ENCODE assay signal across 1 cellular context in genomic region chr1:109090415-109091195, GRCh38.
TF ChIP-seq lines count a peak whose summit lies in the region.

Gene TMEM167B, plus strand, starts transcription at chr1:109090764. Its CDS starts 109 bp downstream, at chr1:109090873.

TF ChIP-seq in HepG2, 621 proteins besides CTCF, POLR2A, EP300 and RAD21 (continued from another document and continues in another):
- TF ChIP-seq ATF7 (IDR thresholded peaks at IDR 0.05) = no peak
- TF ChIP-seq ATF7 (CRISPR knock-in tag; IDR thresholded peaks at IDR 0.05) = peak; percentile 81; the same call in 1 of the 2 replicates
- 0 out of 2 replicates have a peak, but pooled peaks have one; percentile 70 for TF ChIP-seq ZNF329 (CRISPR knock-in tag; IDR thresholded peaks at IDR 0.05; ENCODE audit: low read depth)
- peak; percentile 94 for TF ChIP-seq ARID2 (CRISPR knock-in tag; IDR thresholded peaks at IDR 0.05; ENCODE audit: borderline replicate concordance)
- peak; percentile 23; the same call in 1 of the 2 replicates for TF ChIP-seq MAZ (IDR thresholded peaks at IDR 0.05; ENCODE audit: borderline replicate concordance, low read depth, low read length)
- TF ChIP-seq MAZ (CRISPR knock-in tag; IDR thresholded peaks at IDR 0.05; ENCODE audit: low read depth) = peak; percentile 70; the same call in 1 of the 2 replicates
- no peak for TF ChIP-seq ZNF713 (CRISPR knock-in tag; IDR thresholded peaks at IDR 0.05)
- peak; percentile 86; the same call in 1 of the 2 replicates for TF ChIP-seq ZNF276 (CRISPR knock-in tag; IDR thresholded peaks at IDR 0.05; ENCODE audit: low read depth)
- TF ChIP-seq ZBTB21 (CRISPR knock-in tag; IDR thresholded peaks at IDR 0.05) = peak; percentile 50; the same call in 1 of the 2 replicates
- no peak for TF ChIP-seq ZNF7 (CRISPR knock-in tag; IDR thresholded peaks at IDR 0.05)
- TF ChIP-seq ZSCAN9 (CRISPR knock-in tag; IDR thresholded peaks at IDR 0.05; ENCODE audit: borderline replicate concordance) = peak; percentile 75
- TF ChIP-seq ZNF709 (CRISPR knock-in tag; IDR thresholded peaks at IDR 0.05) = peak; percentile 43; the same call in 1 of the 2 replicates
- TF ChIP-seq ZNF766 (CRISPR knock-in tag; IDR thresholded peaks at IDR 0.05; ENCODE audit: borderline replicate concordance) = no peak
- TF ChIP-seq MIER2 (CRISPR knock-in tag; IDR thresholded peaks at IDR 0.05) = peak; percentile 57; the same call in 1 of the 2 replicates
- no peak for TF ChIP-seq DR1 (CRISPR knock-in tag; IDR thresholded peaks at IDR 0.05)
- TF ChIP-seq, protein P1, sequence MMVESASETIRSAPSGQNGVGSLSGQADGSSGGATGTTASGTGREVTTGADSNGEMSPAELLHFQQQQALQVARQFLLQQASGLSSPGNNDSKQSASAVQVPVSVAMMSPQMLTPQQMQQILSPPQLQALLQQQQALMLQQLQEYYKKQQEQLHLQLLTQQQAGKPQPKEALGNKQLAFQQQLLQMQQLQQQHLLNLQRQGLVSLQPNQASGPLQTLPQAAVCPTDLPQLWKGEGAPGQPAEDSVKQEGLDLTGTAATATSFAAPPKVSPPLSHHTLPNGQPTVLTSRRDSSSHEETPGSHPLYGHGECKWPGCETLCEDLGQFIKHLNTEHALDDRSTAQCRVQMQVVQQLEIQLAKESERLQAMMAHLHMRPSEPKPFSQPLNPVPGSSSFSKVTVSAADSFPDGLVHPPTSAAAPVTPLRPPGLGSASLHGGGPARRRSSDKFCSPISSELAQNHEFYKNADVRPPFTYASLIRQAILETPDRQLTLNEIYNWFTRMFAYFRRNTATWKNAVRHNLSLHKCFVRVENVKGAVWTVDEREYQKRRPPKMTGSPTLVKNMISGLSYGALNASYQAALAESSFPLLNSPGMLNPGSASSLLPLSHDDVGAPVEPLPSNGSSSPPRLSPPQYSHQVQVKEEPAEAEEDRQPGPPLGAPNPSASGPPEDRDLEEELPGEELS (CRISPR knock-in tag; IDR thresholded peaks at IDR 0.05) = peak; percentile 65
- TF ChIP-seq ZNF136 (CRISPR knock-in tag; IDR thresholded peaks at IDR 0.05; ENCODE audit: low read depth) = peak; percentile 83; the same call in 1 of the 2 replicates
- TF ChIP-seq CBFB (CRISPR knock-in tag; IDR thresholded peaks at IDR 0.05) = peak; percentile 41; the same call in 1 of the 2 replicates
- TF ChIP-seq ZNF781 (CRISPR knock-in tag; IDR thresholded peaks at IDR 0.05; ENCODE audit: borderline replicate concordance, not compliant biosample characterization) = peak; percentile 54
- TF ChIP-seq SAP130 (CRISPR knock-in tag; IDR thresholded peaks at IDR 0.05; ENCODE audit: low read depth) = peak; percentile 94
- TF ChIP-seq ZNF354B (CRISPR knock-in tag; IDR thresholded peaks at IDR 0.05) = 0 out of 2 replicates have a peak, but pooled peaks have one; percentile 62
- TF ChIP-seq, protein P2, sequence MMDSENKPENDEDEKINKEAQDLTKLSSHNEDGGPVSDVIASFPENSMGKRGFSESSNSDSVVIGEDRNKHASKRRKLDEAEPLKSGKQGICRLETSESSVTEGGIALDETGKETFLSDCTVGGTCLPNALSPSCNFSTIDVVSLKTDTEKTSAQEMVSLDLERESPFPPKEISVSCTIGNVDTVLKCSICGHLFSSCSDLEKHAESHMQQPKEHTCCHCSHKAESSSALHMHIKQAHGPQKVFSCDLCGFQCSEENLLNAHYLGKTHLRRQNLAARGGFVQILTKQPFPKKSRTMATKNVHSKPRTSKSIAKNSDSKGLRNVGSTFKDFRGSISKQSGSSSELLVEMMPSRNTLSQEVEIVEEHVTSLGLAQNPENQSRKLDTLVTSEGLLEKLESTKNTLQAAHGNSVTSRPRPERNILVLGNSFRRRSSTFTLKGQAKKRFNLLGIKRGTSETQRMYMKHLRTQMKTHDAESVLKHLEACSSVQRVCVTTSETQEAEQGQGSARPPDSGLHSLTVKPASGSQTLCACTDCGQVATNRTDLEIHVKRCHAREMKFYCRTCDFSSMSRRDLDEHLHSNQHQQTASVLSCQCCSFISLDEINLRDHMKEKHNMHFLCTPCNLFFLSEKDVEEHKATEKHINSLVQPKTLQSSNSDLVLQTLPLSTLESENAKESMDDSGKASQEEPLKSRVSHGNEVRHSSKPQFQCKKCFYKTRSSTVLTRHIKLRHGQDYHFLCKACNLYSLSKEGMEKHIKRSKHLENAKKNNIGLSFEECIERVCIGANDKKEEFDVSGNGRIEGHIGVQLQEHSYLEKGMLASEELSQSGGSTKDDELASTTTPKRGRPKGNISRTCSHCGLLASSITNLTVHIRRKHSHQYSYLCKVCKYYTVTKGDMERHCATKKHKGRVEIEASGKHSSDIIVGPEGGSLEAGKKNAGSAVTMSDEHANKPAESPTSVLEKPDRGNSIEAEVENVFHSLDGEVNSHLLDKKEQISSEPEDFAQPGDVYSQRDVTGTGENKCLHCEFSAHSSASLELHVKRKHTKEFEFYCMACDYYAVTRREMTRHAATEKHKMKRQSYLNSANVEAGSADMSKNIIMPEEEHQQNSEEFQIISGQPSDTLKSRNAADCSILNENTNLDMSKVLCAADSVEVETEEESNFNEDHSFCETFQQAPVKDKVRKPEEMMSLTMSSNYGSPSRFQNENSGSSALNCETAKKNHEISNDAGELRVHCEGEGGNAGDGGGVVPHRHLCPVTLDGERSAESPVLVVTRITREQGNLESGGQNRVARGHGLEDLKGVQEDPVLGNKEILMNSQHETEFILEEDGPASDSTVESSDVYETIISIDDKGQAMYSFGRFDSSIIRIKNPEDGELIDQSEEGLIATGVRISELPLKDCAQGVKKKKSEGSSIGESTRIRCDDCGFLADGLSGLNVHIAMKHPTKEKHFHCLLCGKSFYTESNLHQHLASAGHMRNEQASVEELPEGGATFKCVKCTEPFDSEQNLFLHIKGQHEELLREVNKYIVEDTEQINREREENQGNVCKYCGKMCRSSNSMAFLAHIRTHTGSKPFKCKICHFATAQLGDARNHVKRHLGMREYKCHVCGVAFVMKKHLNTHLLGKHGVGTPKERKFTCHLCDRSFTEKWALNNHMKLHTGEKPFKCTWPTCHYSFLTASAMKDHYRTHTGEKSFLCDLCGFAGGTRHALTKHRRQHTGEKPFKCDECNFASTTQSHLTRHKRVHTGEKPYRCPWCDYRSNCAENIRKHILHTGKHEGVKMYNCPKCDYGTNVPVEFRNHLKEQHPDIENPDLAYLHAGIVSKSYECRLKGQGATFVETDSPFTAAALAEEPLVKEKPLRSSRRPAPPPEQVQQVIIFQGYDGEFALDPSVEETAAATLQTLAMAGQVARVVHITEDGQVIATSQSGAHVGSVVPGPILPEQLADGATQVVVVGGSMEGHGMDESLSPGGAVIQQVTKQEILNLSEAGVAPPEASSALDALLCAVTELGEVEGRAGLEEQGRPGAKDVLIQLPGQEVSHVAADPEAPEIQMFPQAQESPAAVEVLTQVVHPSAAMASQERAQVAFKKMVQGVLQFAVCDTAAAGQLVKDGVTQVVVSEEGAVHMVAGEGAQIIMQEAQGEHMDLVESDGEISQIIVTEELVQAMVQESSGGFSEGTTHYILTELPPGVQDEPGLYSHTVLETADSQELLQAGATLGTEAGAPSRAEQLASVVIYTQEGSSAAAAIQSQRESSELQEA (CRISPR knock-in tag; IDR thresholded peaks at IDR 0.05; ENCODE audit: not compliant biosample characterization) = no peak
- TF ChIP-seq, protein P3, sequence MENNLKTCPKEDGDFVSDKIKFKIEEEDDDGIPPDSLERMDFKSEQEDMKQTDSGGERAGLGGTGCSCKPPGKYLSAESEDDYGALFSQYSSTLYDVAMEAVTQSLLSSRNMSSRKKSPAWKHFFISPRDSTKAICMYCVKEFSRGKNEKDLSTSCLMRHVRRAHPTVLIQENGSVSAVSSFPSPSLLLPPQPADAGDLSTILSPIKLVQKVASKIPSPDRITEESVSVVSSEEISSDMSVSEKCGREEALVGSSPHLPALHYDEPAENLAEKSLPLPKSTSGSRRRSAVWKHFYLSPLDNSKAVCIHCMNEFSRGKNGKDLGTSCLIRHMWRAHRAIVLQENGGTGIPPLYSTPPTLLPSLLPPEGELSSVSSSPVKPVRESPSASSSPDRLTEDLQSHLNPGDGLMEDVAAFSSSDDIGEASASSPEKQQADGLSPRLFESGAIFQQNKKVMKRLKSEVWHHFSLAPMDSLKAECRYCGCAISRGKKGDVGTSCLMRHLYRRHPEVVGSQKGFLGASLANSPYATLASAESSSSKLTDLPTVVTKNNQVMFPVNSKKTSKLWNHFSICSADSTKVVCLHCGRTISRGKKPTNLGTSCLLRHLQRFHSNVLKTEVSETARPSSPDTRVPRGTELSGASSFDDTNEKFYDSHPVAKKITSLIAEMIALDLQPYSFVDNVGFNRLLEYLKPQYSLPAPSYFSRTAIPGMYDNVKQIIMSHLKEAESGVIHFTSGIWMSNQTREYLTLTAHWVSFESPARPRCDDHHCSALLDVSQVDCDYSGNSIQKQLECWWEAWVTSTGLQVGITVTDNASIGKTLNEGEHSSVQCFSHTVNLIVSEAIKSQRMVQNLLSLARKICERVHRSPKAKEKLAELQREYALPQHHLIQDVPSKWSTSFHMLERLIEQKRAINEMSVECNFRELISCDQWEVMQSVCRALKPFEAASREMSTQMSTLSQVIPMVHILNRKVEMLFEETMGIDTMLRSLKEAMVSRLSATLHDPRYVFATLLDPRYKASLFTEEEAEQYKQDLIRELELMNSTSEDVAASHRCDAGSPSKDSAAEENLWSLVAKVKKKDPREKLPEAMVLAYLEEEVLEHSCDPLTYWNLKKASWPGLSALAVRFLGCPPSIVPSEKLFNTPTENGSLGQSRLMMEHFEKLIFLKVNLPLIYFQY (CRISPR knock-in tag; IDR thresholded peaks at IDR 0.05; ENCODE audit: borderline replicate concordance) = peak; percentile 39; the same call in 1 of the 2 replicates
- TF ChIP-seq NRL (CRISPR knock-in tag; IDR thresholded peaks at IDR 0.05; ENCODE audit: borderline replicate concordance) = peak; percentile 78
- TF ChIP-seq TIGD3 (CRISPR knock-in tag; IDR thresholded peaks at IDR 0.05; ENCODE audit: borderline replicate concordance) = no peak
- TF ChIP-seq ZNF777 (CRISPR knock-in tag; IDR thresholded peaks at IDR 0.05) = peak; percentile 72
- TF ChIP-seq NR3C1 (CRISPR knock-in tag; IDR thresholded peaks at IDR 0.05) = no peak
- peak; percentile 80 for TF ChIP-seq BORCS8-MEF2B (CRISPR knock-in tag; IDR thresholded peaks at IDR 0.05)
- TF ChIP-seq FOXO1 (CRISPR knock-in tag; IDR thresholded peaks at IDR 0.05) = peak; percentile 98
- TF ChIP-seq ZSCAN21 (CRISPR knock-in tag; IDR thresholded peaks at IDR 0.05; ENCODE audit: borderline replicate concordance) = peak; percentile 61; the same call in 1 of the 2 replicates
- no peak; the same call in 1 of the 2 replicates for TF ChIP-seq GTF3A (CRISPR knock-in tag; conservative IDR thresholded peaks at IDR 0.05)
- TF ChIP-seq, protein P4, sequence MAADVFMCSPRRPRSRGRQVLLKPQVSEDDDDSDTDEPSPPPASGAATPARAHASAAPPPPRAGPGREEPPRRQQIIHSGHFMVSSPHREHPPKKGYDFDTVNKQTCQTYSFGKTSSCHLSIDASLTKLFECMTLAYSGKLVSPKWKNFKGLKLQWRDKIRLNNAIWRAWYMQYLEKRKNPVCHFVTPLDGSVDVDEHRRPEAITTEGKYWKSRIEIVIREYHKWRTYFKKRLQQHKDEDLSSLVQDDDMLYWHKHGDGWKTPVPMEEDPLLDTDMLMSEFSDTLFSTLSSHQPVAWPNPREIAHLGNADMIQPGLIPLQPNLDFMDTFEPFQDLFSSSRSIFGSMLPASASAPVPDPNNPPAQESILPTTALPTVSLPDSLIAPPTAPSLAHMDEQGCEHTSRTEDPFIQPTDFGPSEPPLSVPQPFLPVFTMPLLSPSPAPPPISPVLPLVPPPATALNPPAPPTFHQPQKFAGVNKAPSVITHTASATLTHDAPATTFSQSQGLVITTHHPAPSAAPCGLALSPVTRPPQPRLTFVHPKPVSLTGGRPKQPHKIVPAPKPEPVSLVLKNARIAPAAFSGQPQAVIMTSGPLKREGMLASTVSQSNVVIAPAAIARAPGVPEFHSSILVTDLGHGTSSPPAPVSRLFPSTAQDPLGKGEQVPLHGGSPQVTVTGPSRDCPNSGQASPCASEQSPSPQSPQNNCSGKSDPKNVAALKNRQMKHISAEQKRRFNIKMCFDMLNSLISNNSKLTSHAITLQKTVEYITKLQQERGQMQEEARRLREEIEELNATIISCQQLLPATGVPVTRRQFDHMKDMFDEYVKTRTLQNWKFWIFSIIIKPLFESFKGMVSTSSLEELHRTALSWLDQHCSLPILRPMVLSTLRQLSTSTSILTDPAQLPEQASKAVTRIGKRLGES (CRISPR knock-in tag; IDR thresholded peaks at IDR 0.05; ENCODE audit: borderline replicate concordance) = 0 out of 2 replicates have a peak, but pooled peaks have one; percentile 33
